In genomic region chr1:239225396-239225795, GRCh38 we compare ENCODE assay signal across 32 cellular contexts.
"Had no signal": no experiment of that assay in that cellular context is flagged by ENCODE, and none has a peak within 500 bp of the region (broad histone marks: within the 10 kb centered on the region; RNA-seq: fewer than 3 reads in every experiment).

No MANE protein-coding gene starts in this region.

- H3K9me3 ChIP-seq: colonic mucosa had no signal

- H3K4me3 ChIP-seq: ascending aorta, breast epithelium, cardiac muscle cell, colonic mucosa, esophagus squamous epithelium, gastroesophageal sphincter, heart right ventricle, hepatocyte had no signal

- ATAC-seq: activated CD4-positive, alpha-beta T cell treated with anti-CD3 and anti-CD28 coated beads for 36 hours; activated CD8-positive, alpha-beta memory T cell treated with anti-CD3 and anti-CD28 coated beads, Interleukin-2, amount 10 ng/mL, durations not matched to agents 7 days and 5 days; activated CD8-positive, alpha-beta T cell treated with anti-CD3 and anti-CD28 coated beads, Interleukin-2, amount 10 ng/mL, durations not matched to agents 7 days and 5 days; activated naive CD4-positive, alpha-beta T cell treated with anti-CD3 and anti-CD28 coated beads, Interleukin-2, amount 50 U/mL, for 72 hours; gastroesophageal sphincter; heart right ventricle; T-helper 17 cell had no signal

- H3K4me2 ChIP-seq: hepatocyte had no signal

- H3K27me3 ChIP-seq: ascending aorta, breast epithelium, cardiac muscle cell, colonic mucosa, esophagus squamous epithelium, gastroesophageal sphincter, heart right ventricle, hepatocyte had no signal

- H3K4me1 ChIP-seq: ascending aorta, breast epithelium, colonic mucosa, esophagus squamous epithelium, gastroesophageal sphincter, heart right ventricle had no signal

- H3K79me2 ChIP-seq: hepatocyte had no signal

- H3K36me3 ChIP-seq: ascending aorta, breast epithelium, cardiac muscle cell, colonic mucosa, esophagus squamous epithelium, gastroesophageal sphincter, heart right ventricle had no signal

- H3K27ac ChIP-seq: ascending aorta, breast epithelium, cardiac muscle cell, colonic mucosa, epithelial cell of prostate, esophagus squamous epithelium, gastroesophageal sphincter, heart right ventricle, hepatocyte had no signal

- DNase-seq: activated CD4-positive, alpha-beta memory T cell treated with anti-CD3 and anti-CD28 coated beads for 36 hours; activated CD4-positive, alpha-beta T cell treated with anti-CD3 and anti-CD28 coated beads for 36 hours; activated CD4-positive, alpha-beta T cell treated with anti-CD3 and anti-CD28 coated beads, Interleukin-2, amount 10 ng/mL, durations not matched to agents 24 days and 14 days; activated CD4-positive, CD25-positive, alpha-beta regulatory T cell; activated CD4-positive, CD25-positive, alpha-beta regulatory T cell treated with anti-CD3 and anti-CD28 coated beads, Interleukin-2, amount 50 U/mL, for 72 hours; activated CD8-positive, alpha-beta memory T cell treated with anti-CD3 and anti-CD28 coated beads, Interleukin-2, amount 10 ng/mL, durations not matched to agents 7 days and 5 days; activated CD8-positive, alpha-beta memory T cell treated with anti-CD3 and anti-CD28 coated beads, Interleukin-2, amount 50 U/mL, for 4 hours; activated CD8-positive, alpha-beta T cell treated with anti-CD3 and anti-CD28 coated beads, Interleukin-2, amount 10 ng/mL, durations not matched to agents 7 days and 5 days; activated effector memory CD4-positive, alpha-beta T cell treated with anti-CD3 and anti-CD28 coated beads, Interleukin-2, amount 50 U/mL, for 16 hours; activated naive CD4-positive, alpha-beta T cell; activated naive CD4-positive, alpha-beta T cell treated with anti-CD3 and anti-CD28 coated beads, Interleukin-2, amount 10 ng/mL, durations not matched to agents 7 days and 5 days; activated naive CD8-positive, alpha-beta T cell treated with anti-CD3 and anti-CD28 coated beads, Interleukin-2, amount 10 ng/mL, durations not matched to agents 7 days and 5 days; activated T-cell treated with anti-CD3 and anti-CD28 coated beads, Interleukin-2, amount 50 U/mL, for 1 hour; activated T-cell treated with anti-CD3 and anti-CD28 coated beads, Interleukin-2, amount 50 U/mL, for 48 hours; central memory CD4-positive, alpha-beta T cell; cerebellar nuclear complex; colonic mucosa; effector CD8-positive, alpha-beta T cell; esophagus squamous epithelium; foreskin melanocyte; heart right ventricle; T-helper 17 cell; T1000 had no signal

- H2AFZ ChIP-seq: hepatocyte had no signal

- FAIRE-seq: endometrium, endothelial cell of umbilical vein had no signal
